In the genomic region with DNA sequence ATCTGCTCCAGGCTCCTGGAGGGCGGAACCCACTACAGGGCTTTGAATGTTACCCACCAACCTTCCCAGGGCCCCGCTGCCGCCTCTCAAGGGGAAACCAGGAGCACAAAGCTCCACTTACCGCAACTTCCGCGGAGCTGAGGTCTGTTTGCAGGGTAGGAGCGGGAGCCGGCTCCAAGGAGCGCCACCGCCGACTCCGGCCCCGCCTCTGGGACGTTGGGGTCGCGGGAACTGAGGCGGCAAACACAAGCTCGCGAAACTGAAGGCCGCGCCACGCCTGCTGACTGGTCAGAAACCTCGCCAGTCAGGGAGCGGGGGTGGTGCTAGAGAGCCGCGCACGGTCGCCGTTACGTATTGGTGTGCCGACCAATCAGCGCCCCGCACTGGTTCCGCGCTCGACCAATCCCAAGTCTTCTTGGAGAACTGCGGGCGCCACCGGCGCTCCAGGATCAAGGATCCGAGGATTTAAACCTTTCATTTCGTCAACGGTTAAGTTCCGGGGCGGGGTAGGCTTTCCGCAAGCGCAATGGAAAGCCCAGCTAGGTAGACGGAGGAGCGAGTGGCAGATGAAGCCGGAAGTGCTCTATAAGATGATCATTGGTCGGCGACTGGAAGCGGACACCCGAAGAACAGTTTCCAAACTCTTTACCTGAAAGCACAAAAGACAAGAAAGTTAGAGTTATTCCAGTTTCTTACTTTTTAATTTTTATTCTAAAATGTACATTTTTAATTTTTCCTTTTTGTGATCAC, we compare ENCODE assay signal across 1 cellular context.
TF ChIP-seq lines count a peak whose summit lies in the region.

A gene (minus strand): TSS at position 233 of the 750 bp plus-strand sequence. CDS start 3,828 bp downstream, outside the sequence.

TF ChIP-seq in HCT116, 20 proteins besides CTCF, POLR2A, EP300 and RAD21 (continued from another document):
- TF ChIP-seq, protein P1, sequence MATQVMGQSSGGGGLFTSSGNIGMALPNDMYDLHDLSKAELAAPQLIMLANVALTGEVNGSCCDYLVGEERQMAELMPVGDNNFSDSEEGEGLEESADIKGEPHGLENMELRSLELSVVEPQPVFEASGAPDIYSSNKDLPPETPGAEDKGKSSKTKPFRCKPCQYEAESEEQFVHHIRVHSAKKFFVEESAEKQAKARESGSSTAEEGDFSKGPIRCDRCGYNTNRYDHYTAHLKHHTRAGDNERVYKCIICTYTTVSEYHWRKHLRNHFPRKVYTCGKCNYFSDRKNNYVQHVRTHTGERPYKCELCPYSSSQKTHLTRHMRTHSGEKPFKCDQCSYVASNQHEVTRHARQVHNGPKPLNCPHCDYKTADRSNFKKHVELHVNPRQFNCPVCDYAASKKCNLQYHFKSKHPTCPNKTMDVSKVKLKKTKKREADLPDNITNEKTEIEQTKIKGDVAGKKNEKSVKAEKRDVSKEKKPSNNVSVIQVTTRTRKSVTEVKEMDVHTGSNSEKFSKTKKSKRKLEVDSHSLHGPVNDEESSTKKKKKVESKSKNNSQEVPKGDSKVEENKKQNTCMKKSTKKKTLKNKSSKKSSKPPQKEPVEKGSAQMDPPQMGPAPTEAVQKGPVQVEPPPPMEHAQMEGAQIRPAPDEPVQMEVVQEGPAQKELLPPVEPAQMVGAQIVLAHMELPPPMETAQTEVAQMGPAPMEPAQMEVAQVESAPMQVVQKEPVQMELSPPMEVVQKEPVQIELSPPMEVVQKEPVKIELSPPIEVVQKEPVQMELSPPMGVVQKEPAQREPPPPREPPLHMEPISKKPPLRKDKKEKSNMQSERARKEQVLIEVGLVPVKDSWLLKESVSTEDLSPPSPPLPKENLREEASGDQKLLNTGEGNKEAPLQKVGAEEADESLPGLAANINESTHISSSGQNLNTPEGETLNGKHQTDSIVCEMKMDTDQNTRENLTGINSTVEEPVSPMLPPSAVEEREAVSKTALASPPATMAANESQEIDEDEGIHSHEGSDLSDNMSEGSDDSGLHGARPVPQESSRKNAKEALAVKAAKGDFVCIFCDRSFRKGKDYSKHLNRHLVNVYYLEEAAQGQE (IDR thresholded peaks at IDR 0.05; ENCODE audit: low read depth): no peak
- TF ChIP-seq, protein P2, sequence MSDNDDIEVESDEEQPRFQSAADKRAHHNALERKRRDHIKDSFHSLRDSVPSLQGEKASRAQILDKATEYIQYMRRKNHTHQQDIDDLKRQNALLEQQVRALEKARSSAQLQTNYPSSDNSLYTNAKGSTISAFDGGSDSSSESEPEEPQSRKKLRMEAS (IDR thresholded peaks at IDR 0.05): peak; percentile 75
- TF ChIP-seq, protein P3, sequence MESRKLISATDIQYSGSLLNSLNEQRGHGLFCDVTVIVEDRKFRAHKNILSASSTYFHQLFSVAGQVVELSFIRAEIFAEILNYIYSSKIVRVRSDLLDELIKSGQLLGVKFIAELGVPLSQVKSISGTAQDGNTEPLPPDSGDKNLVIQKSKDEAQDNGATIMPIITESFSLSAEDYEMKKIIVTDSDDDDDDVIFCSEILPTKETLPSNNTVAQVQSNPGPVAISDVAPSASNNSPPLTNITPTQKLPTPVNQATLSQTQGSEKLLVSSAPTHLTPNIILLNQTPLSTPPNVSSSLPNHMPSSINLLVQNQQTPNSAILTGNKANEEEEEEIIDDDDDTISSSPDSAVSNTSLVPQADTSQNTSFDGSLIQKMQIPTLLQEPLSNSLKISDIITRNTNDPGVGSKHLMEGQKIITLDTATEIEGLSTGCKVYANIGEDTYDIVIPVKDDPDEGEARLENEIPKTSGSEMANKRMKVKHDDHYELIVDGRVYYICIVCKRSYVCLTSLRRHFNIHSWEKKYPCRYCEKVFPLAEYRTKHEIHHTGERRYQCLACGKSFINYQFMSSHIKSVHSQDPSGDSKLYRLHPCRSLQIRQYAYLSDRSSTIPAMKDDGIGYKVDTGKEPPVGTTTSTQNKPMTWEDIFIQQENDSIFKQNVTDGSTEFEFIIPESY (IDR thresholded peaks at IDR 0.05; ENCODE audit: extremely low read depth, insufficient replicate concordance, low read length): peak; percentile 81
- no peak for TF ChIP-seq CEBPB (IDR thresholded peaks at IDR 0.05; ENCODE audit: low read depth)
- no peak for TF ChIP-seq ZNF274 (IDR thresholded peaks at IDR 0.05; ENCODE audit: low read depth, low read length)
- TF ChIP-seq CBX3 (IDR thresholded peaks at IDR 0.05; ENCODE audit: low read depth): peak; percentile 24; the same call in 1 of the 2 replicates
